ENCODE assay signal across 1 cellular context in the genomic region with DNA sequence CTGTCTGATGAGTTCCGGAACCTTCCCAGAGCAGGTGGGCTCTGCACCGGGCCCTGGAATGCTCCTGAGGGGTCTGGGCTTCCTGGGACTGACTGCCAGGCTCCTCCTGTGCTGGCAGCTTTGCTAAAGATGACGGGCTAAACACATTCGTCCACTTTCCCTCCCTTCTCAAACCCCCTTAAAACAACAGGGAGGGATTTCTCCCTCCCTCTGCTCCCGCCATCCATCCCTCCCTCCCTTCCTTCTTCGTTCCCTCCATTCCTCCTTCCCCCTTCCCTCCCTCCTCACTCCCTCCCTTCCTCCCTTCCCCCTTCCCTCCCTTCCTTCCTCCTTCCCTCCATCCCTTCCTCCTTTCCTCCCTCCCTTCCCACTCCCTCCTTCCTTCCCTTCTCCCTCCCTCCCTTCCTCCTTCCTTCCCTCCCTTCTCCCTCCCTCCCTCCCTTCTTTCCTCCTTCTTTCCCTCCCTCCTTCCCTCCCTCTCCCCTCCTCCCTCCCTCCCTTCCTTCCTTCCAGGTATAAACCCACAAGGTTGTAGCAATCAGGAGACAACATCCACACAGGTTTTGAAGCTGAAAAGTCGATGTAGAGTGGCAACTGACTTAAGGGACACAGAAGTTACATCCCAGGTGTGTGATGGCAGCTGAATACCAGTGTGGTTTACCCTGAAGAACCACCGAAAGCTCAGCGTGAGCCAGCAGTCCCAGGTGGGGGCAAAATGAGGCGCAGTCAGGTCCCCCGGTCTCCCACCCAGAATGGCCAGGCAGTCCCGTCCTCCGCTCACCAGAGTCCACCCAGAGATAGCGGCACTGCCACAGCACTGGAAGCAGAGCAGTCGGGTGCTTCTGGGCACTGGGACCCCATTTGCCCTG.
TF ChIP-seq lines count a peak whose summit lies in the region.

No MANE protein-coding gene starts in this region.

TF ChIP-seq in HCT116, 20 proteins besides CTCF, POLR2A, EP300 and RAD21 (continued from another document):
- TF ChIP-seq, protein P1, sequence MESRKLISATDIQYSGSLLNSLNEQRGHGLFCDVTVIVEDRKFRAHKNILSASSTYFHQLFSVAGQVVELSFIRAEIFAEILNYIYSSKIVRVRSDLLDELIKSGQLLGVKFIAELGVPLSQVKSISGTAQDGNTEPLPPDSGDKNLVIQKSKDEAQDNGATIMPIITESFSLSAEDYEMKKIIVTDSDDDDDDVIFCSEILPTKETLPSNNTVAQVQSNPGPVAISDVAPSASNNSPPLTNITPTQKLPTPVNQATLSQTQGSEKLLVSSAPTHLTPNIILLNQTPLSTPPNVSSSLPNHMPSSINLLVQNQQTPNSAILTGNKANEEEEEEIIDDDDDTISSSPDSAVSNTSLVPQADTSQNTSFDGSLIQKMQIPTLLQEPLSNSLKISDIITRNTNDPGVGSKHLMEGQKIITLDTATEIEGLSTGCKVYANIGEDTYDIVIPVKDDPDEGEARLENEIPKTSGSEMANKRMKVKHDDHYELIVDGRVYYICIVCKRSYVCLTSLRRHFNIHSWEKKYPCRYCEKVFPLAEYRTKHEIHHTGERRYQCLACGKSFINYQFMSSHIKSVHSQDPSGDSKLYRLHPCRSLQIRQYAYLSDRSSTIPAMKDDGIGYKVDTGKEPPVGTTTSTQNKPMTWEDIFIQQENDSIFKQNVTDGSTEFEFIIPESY (IDR thresholded peaks at IDR 0.05; ENCODE audit: extremely low read depth, insufficient replicate concordance, low read length), result no peak
- TF ChIP-seq YY1 (IDR thresholded peaks at IDR 0.05; ENCODE audit: extremely low read depth, insufficient replicate concordance, low read depth, low read length), result no peak
- no peak for TF ChIP-seq ZFX (IDR thresholded peaks at IDR 0.05)
- TF ChIP-seq SP1 (IDR thresholded peaks at IDR 0.05; ENCODE audit: low read depth), result no peak
- TF ChIP-seq SRF (IDR thresholded peaks at IDR 0.05; ENCODE audit: low read depth), result no peak
- no peak for TF ChIP-seq ELF1 (IDR thresholded peaks at IDR 0.05; ENCODE audit: borderline replicate concordance, low read depth)
- TF ChIP-seq, protein P2, sequence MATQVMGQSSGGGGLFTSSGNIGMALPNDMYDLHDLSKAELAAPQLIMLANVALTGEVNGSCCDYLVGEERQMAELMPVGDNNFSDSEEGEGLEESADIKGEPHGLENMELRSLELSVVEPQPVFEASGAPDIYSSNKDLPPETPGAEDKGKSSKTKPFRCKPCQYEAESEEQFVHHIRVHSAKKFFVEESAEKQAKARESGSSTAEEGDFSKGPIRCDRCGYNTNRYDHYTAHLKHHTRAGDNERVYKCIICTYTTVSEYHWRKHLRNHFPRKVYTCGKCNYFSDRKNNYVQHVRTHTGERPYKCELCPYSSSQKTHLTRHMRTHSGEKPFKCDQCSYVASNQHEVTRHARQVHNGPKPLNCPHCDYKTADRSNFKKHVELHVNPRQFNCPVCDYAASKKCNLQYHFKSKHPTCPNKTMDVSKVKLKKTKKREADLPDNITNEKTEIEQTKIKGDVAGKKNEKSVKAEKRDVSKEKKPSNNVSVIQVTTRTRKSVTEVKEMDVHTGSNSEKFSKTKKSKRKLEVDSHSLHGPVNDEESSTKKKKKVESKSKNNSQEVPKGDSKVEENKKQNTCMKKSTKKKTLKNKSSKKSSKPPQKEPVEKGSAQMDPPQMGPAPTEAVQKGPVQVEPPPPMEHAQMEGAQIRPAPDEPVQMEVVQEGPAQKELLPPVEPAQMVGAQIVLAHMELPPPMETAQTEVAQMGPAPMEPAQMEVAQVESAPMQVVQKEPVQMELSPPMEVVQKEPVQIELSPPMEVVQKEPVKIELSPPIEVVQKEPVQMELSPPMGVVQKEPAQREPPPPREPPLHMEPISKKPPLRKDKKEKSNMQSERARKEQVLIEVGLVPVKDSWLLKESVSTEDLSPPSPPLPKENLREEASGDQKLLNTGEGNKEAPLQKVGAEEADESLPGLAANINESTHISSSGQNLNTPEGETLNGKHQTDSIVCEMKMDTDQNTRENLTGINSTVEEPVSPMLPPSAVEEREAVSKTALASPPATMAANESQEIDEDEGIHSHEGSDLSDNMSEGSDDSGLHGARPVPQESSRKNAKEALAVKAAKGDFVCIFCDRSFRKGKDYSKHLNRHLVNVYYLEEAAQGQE (IDR thresholded peaks at IDR 0.05; ENCODE audit: low read depth), result no peak
- TF ChIP-seq CBX3 (IDR thresholded peaks at IDR 0.05; ENCODE audit: low read depth), result no peak
- TF ChIP-seq, protein P3, sequence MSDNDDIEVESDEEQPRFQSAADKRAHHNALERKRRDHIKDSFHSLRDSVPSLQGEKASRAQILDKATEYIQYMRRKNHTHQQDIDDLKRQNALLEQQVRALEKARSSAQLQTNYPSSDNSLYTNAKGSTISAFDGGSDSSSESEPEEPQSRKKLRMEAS (IDR thresholded peaks at IDR 0.05), result no peak
